Comparison of ENCODE assay signal across 8 cellular contexts in genomic region chr12:52036587-52037171, GRCh38. TPM values are rescaled to one million over a fixed set of nuclear protein-coding genes. Genes with fewer than 3 reads are reported as not detected.
DNase-seq lines count a peak whose midpoint lies in the region; ATAC-seq and TF ChIP-seq lines count a peak whose summit lies in the region.

No MANE protein-coding gene starts in this region.

- H3K9me3 Mint-ChIP-seq in activated CD8-positive, alpha-beta T cell treated with anti-CD3 and anti-CD28 coated beads for 36 hours = no peaks in the 10 kb centered on the region

- peak overlapping the region; percentile 81 for H3K27ac ChIP-seq in duodenal mucosa (ENCODE audit: low read depth, low read length)
- H3K27ac ChIP-seq in lower lobe of right lung = peak overlapping the region; percentile 89

- H3K4me1 ChIP-seq in duodenal mucosa (ENCODE audit: control insufficient read depth in 1 of 2, insufficient read depth in 2 of 2, low read length in 2 of 2) (peaks cover 30 to 39% of the 10 kb centered on the region in 2 donors), lower lobe of right lung (peaks cover 54% of the 10 kb centered on the region)

- H3K27ac Mint-ChIP-seq in activated CD8-positive, alpha-beta T cell treated with anti-CD3 and anti-CD28 coated beads for 36 hours = peak overlapping the region; percentile 71

- TF ChIP-seq CTCF in activated CD8-positive, alpha-beta T cell treated with anti-CD3 and anti-CD28 coated beads for 36 hours (IDR thresholded peaks at IDR 0.05) = no peak
- no peak for TF ChIP-seq CTCF in lower lobe of right lung (IDR thresholded peaks at IDR 0.05)

- H3K4me1 Mint-ChIP-seq in activated CD8-positive, alpha-beta T cell treated with anti-CD3 and anti-CD28 coated beads for 36 hours (ENCODE audit: low read depth) = peaks cover 76% of the 10 kb centered on the region

- no peaks in the 10 kb centered on the region for H3K27me3 Mint-ChIP-seq in activated CD8-positive, alpha-beta T cell treated with anti-CD3 and anti-CD28 coated beads for 36 hours

- intact Hi-C loops in activated CD8-positive, alpha-beta T cell treated with anti-CD3 and anti-CD28 coated beads for 36 hours (cut with micrococcal nuclease) = no loop called here
- intact Hi-C loops in lower lobe of right lung (cut with DNase I) = no loop called here

- DNase-seq in GM04504 (ENCODE audit: low read depth) (peak; percentile 66), NCI-H2227 treated with DMSO at 0.1 percent for 48 hours (lab: John Stamatoyannopoulos, UW) (peak; percentile 32), lower lobe of right lung (peak; percentile 92), kidney glomerular epithelial cell (lab: John Stamatoyannopoulos, UW) (no peak)
- DNase-seq in activated CD8-positive, alpha-beta T cell treated with anti-CD3 and anti-CD28 coated beads for 36 hours = peak; percentile 84
- DNase-seq in stimulated activated CD4-positive, alpha-beta T cell treated with anti-CD3 and anti-CD28 coated beads, TNF-alpha, amount 100 ng/mL, for 24 hours (ENCODE audit: low read depth in 3 of 3) = peak; percentile 46 to 76 (median 64)

- H3K27me3 ChIP-seq in duodenal mucosa (ENCODE audit: control insufficient read depth in 1 of 2, insufficient read depth in 2 of 2, low read length in 2 of 2) (no peaks in the 10 kb centered on the region), lower lobe of right lung (ENCODE audit: low read depth) (no peaks in the 10 kb centered on the region)

- H3K9me3 ChIP-seq in duodenal mucosa (ENCODE audit: control insufficient read depth in 1 of 2, low read length in 2 of 2) (no peaks in the 10 kb centered on the region), lower lobe of right lung (no peaks in the 10 kb centered on the region)

- H3K36me3 ChIP-seq in duodenal mucosa (ENCODE audit: control insufficient read depth in 1 of 2, insufficient read depth in 2 of 2, low read length in 2 of 2) (no peaks in the 10 kb centered on the region), lower lobe of right lung (no peaks in the 10 kb centered on the region)

- ATAC-seq in HG02610 (IDR thresholded peaks at IDR 0.05; ENCODE audit: unreplicated experiment) (peak; percentile 37), lower lobe of right lung (peak; percentile 80 to 81)
- ATAC-seq in activated CD8-positive, alpha-beta T cell treated with anti-CD3 and anti-CD28 coated beads for 36 hours = peak; percentile 40

- peaks cover 8% of the 10 kb centered on the region for H3K36me3 Mint-ChIP-seq in activated CD8-positive, alpha-beta T cell treated with anti-CD3 and anti-CD28 coated beads for 36 hours (ENCODE audit: low read depth)

- H3K4me3 Mint-ChIP-seq in activated CD8-positive, alpha-beta T cell treated with anti-CD3 and anti-CD28 coated beads for 36 hours = peak overlapping the region; percentile 65

- peak overlapping the region; percentile 63 to 75 for H3K9ac ChIP-seq in duodenal mucosa (ENCODE audit: low read depth in 1 of 2, low read length in 2 of 2)

- CTCF ChIA-PET in activated CD8-positive, alpha-beta T cell treated with anti-CD3 and anti-CD28 coated beads for 36 hours (lab: Charles Lee) = interaction anchor here (1.3 to 19.6 kb wide), 3 partner anchors 13 to 46 kb away, joined by 4 to 310 read pairs (median 5); partner anchors contain the start of gene NR4A1

- POLR2A ChIA-PET in activated CD8-positive, alpha-beta T cell treated with anti-CD3 and anti-CD28 coated beads for 36 hours (lab: Charles Lee) = interaction anchor here (0.7 to 1.1 kb wide), 2 partner anchors 12 to 15 kb away, joined by 3 to 9 read pairs; partner anchors contain the start of gene NR4A1

- peak overlapping the region; percentile 28 to 62 for H3K4me3 ChIP-seq in duodenal mucosa (ENCODE audit: low read depth in 1 of 2, low read length in 2 of 2)
- peak overlapping the region; percentile 49 for H3K4me3 ChIP-seq in lower lobe of right lung

RNA-seq across cellular contexts. Expression of gene NR4A1, which starts 14.6 kb away (rescaled TPM):
- total RNA-seq in activated CD8-positive, alpha-beta T cell treated with anti-CD3 and anti-CD28 coated beads for 36 hours = 100 to 1,000 TPM; 120 to 128 TPM
- 39.3 TPM for total RNA-seq in lower lobe of right lung

RNA-seq across cellular contexts. Expression of gene TAMALIN, which starts 29.9 kb away (rescaled TPM):
- 10 to 100 TPM; 26.0 to 26.4 TPM for total RNA-seq in activated CD8-positive, alpha-beta T cell treated with anti-CD3 and anti-CD28 coated beads for 36 hours
- 85.5 TPM for total RNA-seq in lower lobe of right lung

RNA-seq across cellular contexts. Expression of gene ATG101, which starts 33.1 kb away (rescaled TPM):
- 10 to 100 TPM; 25.6 to 28.4 TPM for total RNA-seq in activated CD8-positive, alpha-beta T cell treated with anti-CD3 and anti-CD28 coated beads for 36 hours
- total RNA-seq in lower lobe of right lung = 31.8 TPM

RNA-seq across cellular contexts. Expression of gene SMIM41, which starts 42.8 kb away (rescaled TPM):
- total RNA-seq in activated CD8-positive, alpha-beta T cell treated with anti-CD3 and anti-CD28 coated beads for 36 hours = not detected
- 4.3 TPM for total RNA-seq in lower lobe of right lung
